ENCODE assay signal across 13 cellular contexts in the genomic region with DNA sequence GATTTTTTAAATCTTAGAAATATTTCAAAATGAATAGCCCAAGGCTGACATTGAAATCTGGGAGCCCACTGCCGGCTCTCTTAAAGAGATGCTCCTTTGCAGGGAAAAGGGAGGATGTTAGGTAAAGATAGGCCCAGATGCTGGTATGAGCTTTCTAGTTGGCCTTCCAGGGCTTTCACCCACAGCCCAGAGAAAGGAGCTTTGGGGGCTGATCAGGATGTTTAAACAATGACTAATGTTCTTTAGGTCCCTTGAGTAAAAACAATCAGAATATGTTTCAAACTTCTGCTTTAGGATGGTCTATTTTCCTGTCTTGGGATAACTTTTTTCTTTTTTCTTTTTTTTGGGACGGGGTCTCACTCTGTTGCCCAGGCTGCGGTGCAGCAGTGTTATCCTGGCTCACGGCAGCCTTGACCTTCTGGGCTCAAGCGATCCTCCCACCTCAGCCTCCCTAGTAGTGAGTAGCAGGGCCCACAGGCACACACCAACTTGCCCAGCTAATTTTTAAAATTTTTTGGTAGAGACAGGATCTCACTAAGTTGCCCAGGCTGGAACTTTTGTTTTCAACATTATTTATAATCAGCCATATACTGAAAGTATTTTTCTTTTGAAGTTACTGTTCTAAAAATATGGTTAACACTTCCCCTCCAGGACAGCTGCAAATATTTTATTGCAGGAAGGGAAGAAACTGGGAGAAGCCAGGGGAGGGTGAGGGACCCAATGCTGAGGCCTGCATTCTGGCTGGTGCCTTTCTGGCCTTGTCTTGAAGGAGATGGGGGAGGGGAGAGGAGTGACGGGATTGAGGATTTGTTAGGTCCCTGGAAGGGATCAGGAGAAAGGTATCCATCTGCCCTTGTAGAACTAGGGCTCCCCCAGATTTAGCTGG.
A peak's percentile ranks its signal among the peaks of the same experiment; 100 is the strongest.
DNase-seq lines count a peak whose midpoint lies in the region; ATAC-seq and TF ChIP-seq lines count a peak whose summit lies in the region.
"Had no signal": no experiment of that assay in that cellular context is flagged by ENCODE, and none has a peak within 500 bp of the region (broad histone marks: within the 10 kb centered on the region; RNA-seq: fewer than 3 reads in every experiment).

No MANE protein-coding gene starts in this region.

- intact Hi-C loops in CD4-positive, alpha-beta T cell (cut with DNase I, micrococcal nuclease), result no loop called here

- DNase-seq in DMS53 (lab: John Stamatoyannopoulos, UW) (peak; percentile 0), DMS53 treated with DMSO at 0.1 percent for 48 hours (lab: John Stamatoyannopoulos, UW; ENCODE audit: unreplicated experiment) (no peak), astrocyte of the hippocampus (ENCODE audit: low read depth, low spot score) (peak; percentile 32), iris pigment epithelial cell (ENCODE audit: low read depth) (peak; percentile 66), stromal cell of bone marrow (ENCODE audit: low read depth) (peak; percentile 11), immature natural killer cell (no peak)
- DNase-seq in CD4-positive, alpha-beta T cell, result no peak
- DNase-seq: caudate nucleus; mucosa of descending colon; stimulated activated CD4-positive, alpha-beta T cell treated with anti-CD3 and anti-CD28 coated beads, Interleukin-15, amount 100 ng/mL, for 24 hours had no signal

- H3K4me3 Mint-ChIP-seq in CD4-positive, alpha-beta T cell, result no peak overlapping the region
- no peak overlapping the region for H3K4me3 Mint-ChIP-seq in immature natural killer cell

- H3K27ac ChIP-seq in CD4-positive, alpha-beta T cell (ENCODE audit: low read depth, low read length), result no peak overlapping the region
- H3K27ac ChIP-seq: 22Rv1 had no signal

- no peak overlapping the region for H3K27ac Mint-ChIP-seq in CD4-positive, alpha-beta T cell
- no peak overlapping the region for H3K27ac Mint-ChIP-seq in immature natural killer cell

- no peaks in the 10 kb centered on the region for H3K27me3 Mint-ChIP-seq in CD4-positive, alpha-beta T cell
- peaks cover 0 to 2% (median 2%) of the 10 kb centered on the region in 3 donors for H3K27me3 Mint-ChIP-seq in immature natural killer cell (ENCODE audit: low read depth in 3 of 3)

- H3K9me3 Mint-ChIP-seq in CD4-positive, alpha-beta T cell, result no peaks in the 10 kb centered on the region
- no peaks in the 10 kb centered on the region for H3K9me3 Mint-ChIP-seq in immature natural killer cell

- no peaks in the 10 kb centered on the region for H3K27me3 ChIP-seq in CD4-positive, alpha-beta T cell (ENCODE audit: control insufficient read depth, insufficient read depth, low read length)
- H3K27me3 ChIP-seq: gastroesophageal sphincter had no signal

- POLR2A ChIA-PET in CD4-positive, alpha-beta T cell (lab: Charles Lee), result interaction anchor here (0.6 kb wide), 1 partner anchor 1057 kb away, joined by 3 read pairs; no protein-coding TSS in a partner anchor

- H3K36me3 Mint-ChIP-seq in CD4-positive, alpha-beta T cell (ENCODE audit: low read depth), result no peaks in the 10 kb centered on the region
- no peaks in the 10 kb centered on the region for H3K36me3 Mint-ChIP-seq in immature natural killer cell

- H3K4me1 Mint-ChIP-seq in CD4-positive, alpha-beta T cell (ENCODE audit: low read depth), result peaks cover 51% of the 10 kb centered on the region
- H3K4me1 Mint-ChIP-seq in immature natural killer cell, result peaks cover 24 to 49% of the 10 kb centered on the region in 2 donors

- CTCF ChIA-PET in CD4-positive, alpha-beta T cell (lab: Charles Lee), result interaction anchor here (1.1 kb wide), 1 partner anchor 9 kb away, joined by 3 read pairs; no protein-coding TSS in a partner anchor

- no peak for TF ChIP-seq CTCF in CD4-positive, alpha-beta T cell (IDR thresholded peaks at IDR 0.05)

- no peaks in the 10 kb centered on the region for H3K9me3 ChIP-seq in CD4-positive, alpha-beta T cell (ENCODE audit: control insufficient read depth, low read length)
- H3K9me3 ChIP-seq: gastroesophageal sphincter, mucosa of descending colon had no signal

- ATAC-seq in CD4-positive, alpha-beta T cell (ENCODE audit: poor library complexity), result no peak
- no peak for ATAC-seq in GM19328 (IDR thresholded peaks at IDR 0.05; ENCODE audit: unreplicated experiment)
- ATAC-seq: gastroesophageal sphincter, mucosa of descending colon had no signal

Comparison
In these comparisons a context has a peak if more than half of its experiments do, and no peak if none do; other contexts are left out.
1. DNase-seq: peak in DMS53 (single experiment), astrocyte of the hippocampus (single experiment), iris pigment epithelial cell (single experiment) and stromal cell of bone marrow (single experiment); none in DMS53 treated with DMSO at 0.1 percent for 48 hours (single experiment), CD4-positive, alpha-beta T cell (0 of 10) and immature natural killer cell (0 of 3).